16 cellular contexts compared by ENCODE assay signal in the genomic region with DNA sequence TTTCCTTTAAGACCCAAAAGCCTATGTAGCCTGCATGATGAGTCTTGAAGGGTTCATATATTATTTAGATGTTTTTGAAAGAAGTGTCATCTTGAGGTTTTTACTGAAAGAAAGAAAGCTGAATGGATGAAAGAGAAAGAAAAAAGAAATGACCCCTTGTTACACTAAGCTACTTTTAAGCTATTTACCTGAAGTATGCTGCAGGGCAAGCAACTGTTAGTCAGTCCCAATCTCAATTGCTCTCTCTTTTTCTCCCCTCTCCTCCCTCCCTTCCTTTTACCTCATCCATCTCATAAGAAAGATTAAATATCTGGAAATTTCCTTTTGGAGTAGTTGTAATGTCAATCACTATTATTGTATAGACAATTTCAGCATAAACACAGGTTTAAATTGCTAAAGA.
"Had no signal": no experiment of that assay in that cellular context is flagged by ENCODE, and none has a peak within 500 bp of the region (broad histone marks: within the 10 kb centered on the region; RNA-seq: fewer than 3 reads in every experiment).

No MANE protein-coding gene starts in this region.

- H3K36me3 Mint-ChIP-seq: stimulated activated naive B cell treated with anti-CD40 and anti-IgM and Interleukin-4, amounts not matched to agents 10 μg/mL and 1 μg/mL and 100 μg/mL, for 72 hours had no signal

- ATAC-seq: activated CD8-positive, alpha-beta T cell treated with anti-CD3 and anti-CD28 coated beads for 36 hours; activated T-cell treated with anti-CD3 and anti-CD28 coated beads, Interleukin-2, amount 50 U/mL, for 4 hours; left colon; lower lobe of right lung; stimulated activated naive B cell treated with anti-CD40 and anti-IgM and Interleukin-4, amounts not matched to agents 10 μg/mL and 1 μg/mL and 100 μg/mL, for 72 hours had no signal

- H3K9me3 ChIP-seq: adrenal gland, lower lobe of right lung, tibial artery had no signal

- H3K27me3 ChIP-seq: adrenal gland, cardiac muscle cell, tibial artery had no signal

- H3K36me3 ChIP-seq: adrenal gland, cardiac muscle cell, lower lobe of right lung, tibial artery had no signal

- H3K27me3 Mint-ChIP-seq: stimulated activated naive B cell treated with anti-CD40 and anti-IgM and Interleukin-4, amounts not matched to agents 10 μg/mL and 1 μg/mL and 100 μg/mL, for 72 hours had no signal

- H3K27ac ChIP-seq: adrenal gland, cardiac muscle cell, lower lobe of right lung, tibial artery had no signal

- H3K4me3 ChIP-seq: adrenal gland, cardiac muscle cell, lower lobe of right lung, tibial artery had no signal

- H3K4me1 Mint-ChIP-seq: stimulated activated naive B cell treated with anti-CD40 and anti-IgM and Interleukin-4, amounts not matched to agents 10 μg/mL and 1 μg/mL and 100 μg/mL, for 72 hours had no signal

- H3K4me3 Mint-ChIP-seq: activated CD8-positive, alpha-beta T cell treated with anti-CD3 and anti-CD28 coated beads for 36 hours; activated T-cell treated with anti-CD3 and anti-CD28 coated beads, Interleukin-2, amount 50 U/mL, for 4 hours; stimulated activated naive B cell treated with anti-CD40 and anti-IgM and Interleukin-4, amounts not matched to agents 10 μg/mL and 1 μg/mL and 100 μg/mL, for 72 hours had no signal

- DNase-seq: activated CD4-positive, alpha-beta T cell treated with anti-CD3 and anti-CD28 coated beads for 4 hours; activated CD8-positive, alpha-beta T cell treated with anti-CD3 and anti-CD28 coated beads for 36 hours; activated effector memory CD4-positive, alpha-beta T cell treated with Interleukin-2 at 50 U/mL for 16 hours; activated naive CD4-positive, alpha-beta T cell treated with anti-CD3 and anti-CD28 coated beads, Interleukin-2, amount 50 U/mL, for 16 hours; activated T-cell treated with anti-CD3 and anti-CD28 coated beads, Interleukin-2, amount 50 U/mL, for 4 hours; adrenal gland; effector CD4-positive, alpha-beta T cell; foreskin fibroblast; left colon; lower lobe of right lung; posterior cingulate gyrus; stimulated activated CD4-positive, alpha-beta T cell treated with anti-CD3 and anti-CD28 coated beads, Interleukin-15, amount 100 ng/mL, for 24 hours; stimulated activated CD4-positive, alpha-beta T cell treated with anti-CD3 and anti-CD28 coated beads, Interleukin-4, amount 100 ng/mL, for 1 hour; stimulated activated naive B cell treated with anti-CD40 and anti-IgM and Interleukin-4, amounts not matched to agents 10 μg/mL and 1 μg/mL and 100 μg/mL, for 72 hours; tibial artery had no signal

- H3K9me3 Mint-ChIP-seq: activated CD8-positive, alpha-beta T cell treated with anti-CD3 and anti-CD28 coated beads for 36 hours; activated T-cell treated with anti-CD3 and anti-CD28 coated beads, Interleukin-2, amount 50 U/mL, for 4 hours had no signal

- H3K27ac Mint-ChIP-seq: activated CD8-positive, alpha-beta T cell treated with anti-CD3 and anti-CD28 coated beads for 36 hours; stimulated activated naive B cell treated with anti-CD40 and anti-IgM and Interleukin-4, amounts not matched to agents 10 μg/mL and 1 μg/mL and 100 μg/mL, for 72 hours had no signal

- H3K4me1 ChIP-seq: adrenal gland, lower lobe of right lung, tibial artery had no signal
